1 cellular context compared by ENCODE assay signal in the genomic region with DNA sequence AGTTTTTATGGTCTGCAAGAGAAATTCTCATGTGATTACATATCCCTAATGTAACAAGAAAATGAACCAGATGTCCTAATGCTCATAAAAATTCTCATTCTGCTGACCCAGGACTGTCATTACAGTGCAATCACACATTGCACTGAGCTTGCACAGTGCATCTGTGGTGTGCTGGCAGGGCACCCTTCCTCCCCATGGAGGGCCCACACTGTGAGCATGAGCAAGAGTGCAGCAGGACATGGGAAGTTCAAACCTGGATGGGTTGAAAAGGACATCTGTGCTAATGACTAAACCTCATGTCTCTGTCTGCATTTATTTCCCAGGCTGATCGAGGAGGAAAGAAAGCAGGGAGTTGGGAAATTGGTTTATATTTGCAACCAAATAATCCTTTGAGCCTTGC.
TF ChIP-seq lines count a peak whose summit lies in the region.

No MANE protein-coding gene starts in this region.

TF ChIP-seq in GM23338, 12 proteins besides CTCF, POLR2A, EP300 and RAD21 (continued from another document):
- TF ChIP-seq, protein P1, sequence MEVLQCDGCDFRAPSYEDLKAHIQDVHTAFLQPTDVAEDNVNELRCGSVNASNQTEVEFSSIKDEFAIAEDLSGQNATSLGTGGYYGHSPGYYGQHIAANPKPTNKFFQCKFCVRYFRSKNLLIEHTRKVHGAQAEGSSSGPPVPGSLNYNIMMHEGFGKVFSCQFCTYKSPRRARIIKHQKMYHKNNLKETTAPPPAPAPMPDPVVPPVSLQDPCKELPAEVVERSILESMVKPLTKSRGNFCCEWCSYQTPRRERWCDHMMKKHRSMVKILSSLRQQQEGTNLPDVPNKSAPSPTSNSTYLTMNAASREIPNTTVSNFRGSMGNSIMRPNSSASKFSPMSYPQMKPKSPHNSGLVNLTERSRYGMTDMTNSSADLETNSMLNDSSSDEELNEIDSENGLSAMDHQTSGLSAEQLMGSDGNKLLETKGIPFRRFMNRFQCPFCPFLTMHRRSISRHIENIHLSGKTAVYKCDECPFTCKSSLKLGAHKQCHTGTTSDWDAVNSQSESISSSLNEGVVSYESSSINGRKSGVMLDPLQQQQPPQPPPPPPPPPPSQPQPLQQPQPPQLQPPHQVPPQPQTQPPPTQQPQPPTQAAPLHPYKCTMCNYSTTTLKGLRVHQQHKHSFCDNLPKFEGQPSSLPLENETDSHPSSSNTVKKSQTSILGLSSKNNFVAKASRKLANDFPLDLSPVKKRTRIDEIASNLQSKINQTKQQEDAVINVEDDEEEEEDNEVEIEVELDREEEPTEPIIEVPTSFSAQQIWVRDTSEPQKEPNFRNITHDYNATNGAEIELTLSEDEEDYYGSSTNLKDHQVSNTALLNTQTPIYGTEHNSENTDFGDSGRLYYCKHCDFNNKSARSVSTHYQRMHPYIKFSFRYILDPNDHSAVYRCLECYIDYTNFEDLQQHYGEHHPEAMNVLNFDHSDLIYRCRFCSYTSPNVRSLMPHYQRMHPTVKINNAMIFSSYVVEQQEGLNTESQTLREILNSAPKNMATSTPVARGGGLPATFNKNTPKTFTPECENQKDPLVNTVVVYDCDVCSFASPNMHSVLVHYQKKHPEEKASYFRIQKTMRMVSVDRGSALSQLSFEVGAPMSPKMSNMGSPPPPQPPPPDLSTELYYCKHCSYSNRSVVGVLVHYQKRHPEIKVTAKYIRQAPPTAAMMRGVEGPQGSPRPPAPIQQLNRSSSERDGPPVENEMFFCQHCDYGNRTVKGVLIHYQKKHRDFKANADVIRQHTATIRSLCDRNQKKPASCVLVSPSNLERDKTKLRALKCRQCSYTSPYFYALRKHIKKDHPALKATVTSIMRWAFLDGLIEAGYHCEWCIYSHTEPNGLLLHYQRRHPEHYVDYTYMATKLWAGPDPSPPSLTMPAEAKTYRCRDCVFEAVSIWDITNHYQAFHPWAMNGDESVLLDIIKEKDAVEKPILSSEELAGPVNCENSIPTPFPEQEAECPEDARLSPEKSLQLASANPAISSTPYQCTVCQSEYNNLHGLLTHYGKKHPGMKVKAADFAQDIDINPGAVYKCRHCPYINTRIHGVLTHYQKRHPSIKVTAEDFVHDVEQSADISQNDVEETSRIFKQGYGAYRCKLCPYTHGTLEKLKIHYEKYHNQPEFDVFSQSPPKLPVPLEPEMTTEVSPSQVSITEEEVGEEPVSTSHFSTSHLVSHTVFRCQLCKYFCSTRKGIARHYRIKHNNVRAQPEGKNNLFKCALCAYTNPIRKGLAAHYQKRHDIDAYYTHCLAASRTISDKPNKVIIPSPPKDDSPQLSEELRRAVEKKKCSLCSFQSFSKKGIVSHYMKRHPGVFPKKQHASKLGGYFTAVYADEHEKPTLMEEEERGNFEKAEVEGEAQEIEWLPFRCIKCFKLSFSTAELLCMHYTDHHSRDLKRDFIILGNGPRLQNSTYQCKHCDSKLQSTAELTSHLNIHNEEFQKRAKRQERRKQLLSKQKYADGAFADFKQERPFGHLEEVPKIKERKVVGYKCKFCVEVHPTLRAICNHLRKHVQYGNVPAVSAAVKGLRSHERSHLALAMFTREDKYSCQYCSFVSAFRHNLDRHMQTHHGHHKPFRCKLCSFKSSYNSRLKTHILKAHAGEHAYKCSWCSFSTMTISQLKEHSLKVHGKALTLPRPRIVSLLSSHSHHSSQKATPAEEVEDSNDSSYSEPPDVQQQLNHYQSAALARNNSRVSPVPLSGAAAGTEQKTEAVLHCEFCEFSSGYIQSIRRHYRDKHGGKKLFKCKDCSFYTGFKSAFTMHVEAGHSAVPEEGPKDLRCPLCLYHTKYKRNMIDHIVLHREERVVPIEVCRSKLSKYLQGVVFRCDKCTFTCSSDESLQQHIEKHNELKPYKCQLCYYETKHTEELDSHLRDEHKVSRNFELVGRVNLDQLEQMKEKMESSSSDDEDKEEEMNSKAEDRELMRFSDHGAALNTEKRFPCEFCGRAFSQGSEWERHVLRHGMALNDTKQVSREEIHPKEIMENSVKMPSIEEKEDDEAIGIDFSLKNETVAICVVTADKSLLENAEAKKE (CRISPR knock-in tag; IDR thresholded peaks at IDR 0.05): no peak
- no peak for TF ChIP-seq NANOG (IDR thresholded peaks at IDR 0.05; ENCODE audit: borderline replicate concordance)
- TF ChIP-seq POLR2AphosphoS5 (IDR thresholded peaks at IDR 0.05; ENCODE audit: low read depth): no peak
- no peak for TF ChIP-seq JUNB (IDR thresholded peaks at IDR 0.05; ENCODE audit: unreplicated experiment)
- no peak for TF ChIP-seq EZH2 (IDR thresholded peaks at IDR 0.05; ENCODE audit: low read depth, unreplicated experiment)
- no peak for TF ChIP-seq STAT1 (IDR thresholded peaks at IDR 0.05; ENCODE audit: unreplicated experiment)
